Comparison of ENCODE assay signal across 8 cellular contexts in genomic region chr1:1889090-1889750, GRCh38.
DNase-seq lines count a peak whose midpoint lies in the region; ATAC-seq and FAIRE-seq lines count a peak whose summit lies in the region.

No MANE protein-coding gene starts in this region.

- no peaks in the 10 kb centered on the region for H3K9me3 ChIP-seq in HAP-1
- no peaks in the 10 kb centered on the region for H3K9me3 ChIP-seq in SK-N-MC (ENCODE audit: low read depth, low read length)

- peaks cover 4% of the 10 kb centered on the region for H3K36me3 ChIP-seq in HAP-1 (replicated peaks)
- H3K36me3 ChIP-seq in SK-N-MC (ENCODE audit: insufficient read depth, low read length): peaks cover 22% of the 10 kb centered on the region

- peak in 1 of 2 experiments; percentile 51 for DNase-seq in HAP-1 (ENCODE audit: low spot score in 2 of 2)
- no peak for DNase-seq in SK-N-MC (ENCODE audit: low read depth, low spot score)
- DNase-seq in fibroblast of peridontal ligament (ENCODE audit: extremely low read depth): peak; percentile 43
- DNase-seq in skeletal muscle cell (ENCODE audit: low read depth): no peak
- no peak for DNase-seq in pons (ENCODE audit: low spot score)
- DNase-seq in GM19239 (ENCODE audit: insufficient read length, low spot score): no peak
- no peak for DNase-seq in stimulated activated CD4-positive, alpha-beta T cell treated with anti-CD3 and anti-CD28 coated beads, Interleukin-4, amount 100 ng/mL, for 24 hours

- ATAC-seq in HG02588 (IDR thresholded peaks at IDR 0.05; ENCODE audit: unreplicated experiment): no peak

- in situ Hi-C loops in HAP-1 (cut with MboI; ENCODE audit: low sequenced_read_pairs): no loop called here

- 0 out of 2 replicates have a peak, but pooled peaks cover 2% of the 10 kb centered on the region for H3K27me3 ChIP-seq in HAP-1 (ENCODE audit: low read depth)

- FAIRE-seq in GM19239 (lab: Jason Lieb, UNC): no peak

- H3K9ac ChIP-seq in SK-N-MC (ENCODE audit: insufficient read length): peak overlapping the region; percentile 92

- H3K4me3 ChIP-seq in HAP-1 (peak overlapping the region; percentile 84), SK-N-MC (peak overlapping the region; percentile 90), skeletal muscle cell (ENCODE audit: low read depth, low read length) (peak overlapping the region; percentile 83)

- H3K27ac ChIP-seq in SK-N-MC: peak overlapping the region; percentile 92

- H3K4me1 ChIP-seq in HAP-1: peaks cover 26% of the 10 kb centered on the region
